Comparison of ENCODE assay signal across 18 cellular contexts in genomic region chr17:67652433-67652832, GRCh38.
"Had no signal": no experiment of that assay in that cellular context is flagged by ENCODE, and none has a peak within 500 bp of the region (broad histone marks: within the 10 kb centered on the region; RNA-seq: fewer than 3 reads in every experiment).

No MANE protein-coding gene starts in this region.

- H3K4me3 ChIP-seq: breast epithelium, colonic mucosa, gastroesophageal sphincter, pancreas, thyroid gland had no signal

- H3K27ac ChIP-seq: breast epithelium, colonic mucosa, epithelial cell of prostate, gastroesophageal sphincter, pancreas, thyroid gland had no signal

- H3K27me3 ChIP-seq: breast epithelium, colonic mucosa, gastroesophageal sphincter, pancreas, thyroid gland had no signal

- H3K4me1 ChIP-seq: breast epithelium, colonic mucosa had no signal

- ATAC-seq: gastroesophageal sphincter, pancreas, right cardiac atrium, WTC11 had no signal

- DNase-seq: activated CD8-positive, alpha-beta memory T cell treated with anti-CD3 and anti-CD28 coated beads for 24 hours; activated CD8-positive, alpha-beta memory T cell treated with anti-CD3 and anti-CD28 coated beads, Interleukin-2, amount 50 U/mL, for 4 hours; activated naive CD4-positive, alpha-beta T cell treated with anti-CD3 and anti-CD28 coated beads for 36 hours; activated naive CD8-positive, alpha-beta T cell treated with anti-CD3 and anti-CD28 coated beads, Interleukin-2, amount 10 ng/mL, durations not matched to agents 7 days and 5 days; activated T-cell treated with anti-CD3 and anti-CD28 coated beads, Interleukin-2, amount 50 U/mL, for 24 hours; amniotic stem cell; colonic mucosa; hypothalamus; nephron progenitor cell; pancreas; right cardiac atrium; stimulated activated CD4-positive, alpha-beta T cell treated with anti-CD3 and anti-CD28 coated beads, Interleukin-4, amount 100 ng/mL, for 24 hours; T-helper 9 cell; thyroid gland had no signal

- H3K36me3 ChIP-seq: breast epithelium, colonic mucosa, gastroesophageal sphincter, thyroid gland had no signal

- H3K9me3 ChIP-seq: breast epithelium, colonic mucosa, gastroesophageal sphincter, pancreas, thyroid gland had no signal
